8 cellular contexts compared by ENCODE assay signal in genomic region chr6:4774715-4775590, GRCh38. TPM values are rescaled to one million over a fixed set of nuclear protein-coding genes. Genes with fewer than 3 reads are reported as not detected.
DNase-seq lines count a peak whose midpoint lies in the region; ATAC-seq and TF ChIP-seq lines count a peak whose summit lies in the region.

No MANE protein-coding gene starts in this region.

- peak overlapping the region; percentile 84 for H3K4me2 ChIP-seq in HCT116 (ENCODE audit: low read length)

- DNase-seq in AG10803 (ENCODE audit: low read depth) (no peak), HCT116 (ENCODE audit: low read depth, low spot score) (no peak), mesothelial cell of epicardium (ENCODE audit: low spot score in 2 of 2, unreplicated experiment in 2 of 2) (peak in 1 of 2 experiments; percentile 71), thyroid gland (peak; percentile 27 to 34), kidney glomerular epithelial cell (lab: John Stamatoyannopoulos, UW) (no peak)
- peak in 2 of 3 donors; percentile 4 to 5 for DNase-seq in effector memory CD4-positive, alpha-beta T cell

- peak overlapping the region; percentile 58 for H3K4me3 ChIP-seq in AG10803 (ENCODE audit: low read length)
- peak overlapping the region; percentile 37 to 57 for H3K4me3 ChIP-seq in HCT116 (replicated peaks in 1 of 2; ENCODE audit: low read depth in 1 of 2, low read length in 2 of 2)
- peak overlapping the region; percentile 52 for H3K4me3 ChIP-seq in effector memory CD4-positive, alpha-beta T cell (ENCODE audit: insufficient read depth, low read depth, low read length, poor library complexity, severe bottlenecking)
- H3K4me3 ChIP-seq in thyroid gland (replicated peaks in 1 of 3): peak overlapping the region in 2 of 3 donors; percentile 6 to 52

- H3K9me2 ChIP-seq in HCT116 (ENCODE audit: insufficient read depth): no peaks in the 10 kb centered on the region

- H3K27ac ChIP-seq in HCT116 (ENCODE audit: low read depth, low read length) (peak overlapping the region; percentile 61), VCaP (peak overlapping the region; percentile 71; the same call in 1 of the 2 replicates), thyroid gland (peak overlapping the region; percentile 48 to 75 (median 63))
- H3K27ac ChIP-seq in effector memory CD4-positive, alpha-beta T cell (ENCODE audit: insufficient read depth, low read length, poor library complexity, severe bottlenecking): peak overlapping the region; percentile 27

- H3K4me1 Mint-ChIP-seq in mesothelial cell of epicardium: peaks cover 28% of the 10 kb centered on the region

- RAD21 ChIA-PET in HCT116 (lab: Charles Lee; ENCODE audit: low non-redundant PET in 1 of 2, low total read pairs in 2 of 2, uncharacterized antibody in 2 of 2, unreplicated experiment in 2 of 2): interaction anchor here in 1 of 2 experiments (0.6 to 0.9 kb wide), 2 partner anchors 127 to 167 kb away, joined by 5 read pairs; no protein-coding TSS in a partner anchor

- H3K27ac Mint-ChIP-seq in mesothelial cell of epicardium: peak overlapping the region; percentile 88

- 2 to 3% methylated on average over 32 to 36 of the region's 55 CpGs for WGBS in thyroid gland, 2 donors

- BruUV-seq in HCT116 (replicated peaks; lab: Mats Ljungman, UMichigan): no TSS peak

- TF ChIP-seq POLR2A in HCT116 (IDR thresholded peaks at IDR 0.05; ENCODE audit: borderline replicate concordance, extremely low read depth, insufficient read depth, insufficient read length) (no peak), thyroid gland (IDR thresholded peaks at IDR 0.05) (peak in 1 of 2 donors; percentile 48)

- peaks cover 19% of the 10 kb centered on the region for H3K27me3 Mint-ChIP-seq in mesothelial cell of epicardium (ENCODE audit: low read depth)

- H3K9me3 ChIP-seq in HCT116 (ENCODE audit: control insufficient read depth in 1 of 2, insufficient read depth in 1 of 2, low read depth in 1 of 2, low read length in 2 of 2) (no peaks in the 10 kb centered on the region), thyroid gland (no peaks in the 10 kb centered on the region)
- no peaks in the 10 kb centered on the region for H3K9me3 ChIP-seq in effector memory CD4-positive, alpha-beta T cell (ENCODE audit: control insufficient read depth, low read length)

- H3K36me3 Mint-ChIP-seq in mesothelial cell of epicardium: peaks cover 9% of the 10 kb centered on the region

- H3K79me2 ChIP-seq in HCT116 (ENCODE audit: insufficient read depth, low read length): peaks cover 32% of the 10 kb centered on the region

- TF ChIP-seq CTCF in AG10803 (conservative IDR thresholded peaks at IDR 0.05; ENCODE audit: low read length): no peak
- no peak for TF ChIP-seq CTCF in HCT116 (IDR thresholded peaks at IDR 0.05 in 2 of 3, conservative IDR thresholded peaks at IDR 0.05 in 1 of 3; ENCODE audit: borderline replicate concordance in 1 of 3, insufficient read depth in 1 of 3, low read depth in 2 of 3, low read length in 2 of 3)
- no peak for TF ChIP-seq CTCF in VCaP (conservative IDR thresholded peaks at IDR 0.05)
- TF ChIP-seq CTCF in mesothelial cell of epicardium (IDR thresholded peaks at IDR 0.05; ENCODE audit: unreplicated experiment): no peak
- TF ChIP-seq CTCF in thyroid gland (IDR thresholded peaks at IDR 0.05): no peak

- no peak for TF ChIP-seq RAD21 in HCT116 (IDR thresholded peaks at IDR 0.05; ENCODE audit: low read depth)

- peak overlapping the region; percentile 84 for H3K4me3 Mint-ChIP-seq in mesothelial cell of epicardium

- H3K27me3 ChIP-seq in HCT116 (ENCODE audit: insufficient read depth, low read length): no peaks in the 10 kb centered on the region
- H3K27me3 ChIP-seq in effector memory CD4-positive, alpha-beta T cell (replicated peaks; ENCODE audit: control insufficient read depth, insufficient read depth, low read length, poor library complexity, severe bottlenecking): no peaks in the 10 kb centered on the region
- no peaks in the 10 kb centered on the region for H3K27me3 ChIP-seq in thyroid gland

- H3K36me3 ChIP-seq in HCT116 (ENCODE audit: control insufficient read depth in 1 of 2, insufficient read depth in 2 of 2, low read length in 2 of 2) (no peaks in the 10 kb centered on the region), thyroid gland (no peaks in the 10 kb centered on the region)
- H3K36me3 ChIP-seq in effector memory CD4-positive, alpha-beta T cell (ENCODE audit: control insufficient read depth, insufficient read depth, low read length): no peaks in the 10 kb centered on the region

- CTCF ChIA-PET in HCT116 (lab: Charles Lee): interaction anchor here (1.7 kb wide), 1 partner anchor 127 kb away, joined by 5 read pairs; no protein-coding TSS in a partner anchor

- intact Hi-C loops in HCT116 (cut with micrococcal nuclease) (loop anchor here (5.0 kb wide), 2 partner anchors 162 to 418 kb away; no protein-coding TSS in a partner anchor), thyroid gland (cut with DNase I) (no loop called here)

- H2AFZ ChIP-seq in HCT116 (ENCODE audit: low read depth, low read length, poor library complexity, severe bottlenecking): peak overlapping the region; percentile 48

- POLR2A ChIA-PET in HCT116 (lab: Charles Lee): interaction anchor here (0.9 kb wide), 1 partner anchor 127 kb away, joined by 3 read pairs; no protein-coding TSS in a partner anchor

- H3K9me3 Mint-ChIP-seq in mesothelial cell of epicardium: peaks cover 9% of the 10 kb centered on the region

- ATAC-seq in HCT116 (no peak), GM21529 (IDR thresholded peaks at IDR 0.05; ENCODE audit: unreplicated experiment) (no peak)

- peaks cover 6 to 32% of the 10 kb centered on the region in 2 experiments; a peak in 3 of 4 replicates for H3K4me1 ChIP-seq in HCT116 (ENCODE audit: control insufficient read depth in 1 of 2, insufficient read depth in 2 of 2, low read length in 2 of 2)
- H3K4me1 ChIP-seq in effector memory CD4-positive, alpha-beta T cell (ENCODE audit: control insufficient read depth, insufficient read depth, low read length, poor library complexity, severe bottlenecking): peaks cover 5% of the 10 kb centered on the region
- peaks cover 0 to 16% of the 10 kb centered on the region in 2 donors for H3K4me1 ChIP-seq in thyroid gland

- H4K20me1 ChIP-seq in HCT116 (ENCODE audit: insufficient read depth): peaks cover 6% of the 10 kb centered on the region; the same call in 1 of the 2 replicates

- H3K9ac ChIP-seq in HCT116 (ENCODE audit: low read length): peak overlapping the region; percentile 57

TF ChIP-seq in HCT116, 20 proteins besides CTCF, POLR2A, EP300 and RAD21:
- TF ChIP-seq EGR1 (IDR thresholded peaks at IDR 0.05; ENCODE audit: low read depth): 0 out of 2 replicates have a peak, but pooled peaks have one; percentile 17
- TF ChIP-seq POLR2AphosphoS5 (IDR thresholded peaks at IDR 0.05; ENCODE audit: low read depth, low read length): peak; percentile 60
- no peak for TF ChIP-seq CBX3 (IDR thresholded peaks at IDR 0.05; ENCODE audit: low read depth)

RNA-seq across cellular contexts. Expression of gene CDYL, which starts 1.3 kb away (rescaled TPM):
- total RNA-seq in HCT116 (2021; ENCODE audit: unreplicated experiment): 42.6 TPM
- polyA plus RNA-seq in HCT116 (2012): 23.5 and 25.3 TPM in 2 replicates
- 104 to 112 TPM (median 109 TPM) in 3 replicates for total RNA-seq in mesothelial cell of epicardium
- 10 to 100 TPM; 22.6 to 61.4 (median 43.7) TPM for total RNA-seq in thyroid gland

Comparison
In these comparisons a context has a peak if more than half of its experiments do, and no peak if none do; other contexts are left out.
1. DNase-seq: peak in effector memory CD4-positive, alpha-beta T cell (2 of 3) and thyroid gland (2 of 2); none in AG10803 (single experiment), HCT116 (single experiment) and kidney glomerular epithelial cell (single experiment).
2. Peak in every context shown above with its lines, with median percentiles within 50 percentile points of each other: H3K4me3 ChIP-seq and H3K27ac ChIP-seq.